ENCODE assay signal across 1 cellular context in the genomic region with DNA sequence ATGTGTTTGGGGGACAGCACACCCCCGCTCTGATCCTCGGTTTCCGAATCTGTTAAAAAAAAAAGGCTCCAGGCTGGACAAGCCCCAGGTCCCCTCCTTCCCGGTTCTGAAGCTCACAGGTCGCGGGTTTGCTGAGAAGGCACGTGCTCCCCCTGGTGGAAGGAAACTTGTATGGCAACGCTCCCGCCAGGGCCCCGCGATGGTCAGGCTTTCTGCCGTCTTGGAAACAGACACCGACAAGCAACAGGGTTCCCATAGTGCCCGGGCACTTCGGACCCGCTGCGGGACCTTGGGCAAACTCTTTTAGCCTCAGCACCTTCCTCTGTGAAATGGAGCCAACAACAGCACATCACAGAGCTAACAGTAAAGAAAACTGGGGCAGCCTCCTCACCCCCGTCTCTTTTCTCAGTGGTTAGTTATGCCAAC.
TF ChIP-seq lines count a peak whose summit lies in the region.

No MANE protein-coding gene starts in this region.

TF ChIP-seq in IMR-90, 13 proteins besides CTCF, POLR2A, EP300 and RAD21:
- TF ChIP-seq SMC3 (IDR thresholded peaks at IDR 0.05; ENCODE audit: low read depth, low read length) (peak; percentile 67), MAFK (IDR thresholded peaks at IDR 0.05; ENCODE audit: low read depth, low read length) (no peak), FOS (IDR thresholded peaks at IDR 0.05; ENCODE audit: low read depth, low read length) (no peak)
